Comparison of ENCODE assay signal across 12 cellular contexts in the genomic region with DNA sequence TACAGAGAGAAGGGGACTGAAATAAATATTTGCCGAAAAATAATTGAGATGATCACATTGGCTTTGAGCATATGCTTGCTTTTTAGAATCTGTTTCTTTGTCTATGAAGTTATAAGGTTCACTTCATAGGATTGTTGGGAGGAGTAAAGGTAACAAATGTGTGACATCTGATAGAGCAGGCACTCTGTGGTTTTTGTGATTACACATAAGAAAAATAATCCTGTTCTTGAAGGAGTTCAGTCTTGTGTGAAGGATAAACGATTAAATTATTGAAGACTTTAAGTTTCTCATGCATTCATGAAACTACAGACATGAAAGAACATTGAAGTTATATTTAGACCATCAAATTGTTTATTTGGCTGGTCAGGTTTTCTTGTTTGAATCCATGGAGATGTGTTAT. TPM values are rescaled to one million over a fixed set of nuclear protein-coding genes. Genes with fewer than 3 reads are reported as not detected.
DNase-seq lines count a peak whose midpoint lies in the region; ATAC-seq and TF ChIP-seq lines count a peak whose summit lies in the region.
"Had no signal": no experiment of that assay in that cellular context is flagged by ENCODE, and none has a peak within 500 bp of the region (broad histone marks: within the 10 kb centered on the region; RNA-seq: fewer than 3 reads in every experiment).

No MANE protein-coding gene starts in this region.

- no peak overlapping the region for H2AFZ ChIP-seq in SU-DHL-6 (ENCODE audit: low read depth, low read length, severe bottlenecking)

- H3K27ac Mint-ChIP-seq in activated CD8-positive, alpha-beta memory T cell treated with anti-CD3 and anti-CD28 coated beads, Interleukin-2, amount 10 ng/mL, durations not matched to agents 7 days and 5 days, result peak overlapping the region; percentile 100

- H3K27ac ChIP-seq in SU-DHL-6 (ENCODE audit: low read depth, low read length), result no peak overlapping the region
- peak overlapping the region; percentile 76 to 98 (median 80) for H3K27ac ChIP-seq in gastrocnemius medialis
- H3K27ac ChIP-seq: testis had no signal

- peaks cover 46% of the 10 kb centered on the region for H3K79me2 ChIP-seq in SU-DHL-6 (ENCODE audit: insufficient read depth, low read length)

- no peaks in the 10 kb centered on the region for H3F3A ChIP-seq in SU-DHL-6 (ENCODE audit: insufficient read depth)

- H3K36me3 ChIP-seq in SU-DHL-6 (ENCODE audit: low read length), result no peaks in the 10 kb centered on the region
- no peaks in the 10 kb centered on the region for H3K36me3 ChIP-seq in endocrine pancreas (ENCODE audit: control insufficient read depth, insufficient read depth, low read length)
- no peaks in the 10 kb centered on the region for H3K36me3 ChIP-seq in gastrocnemius medialis

- DNase-seq in activated CD8-positive, alpha-beta memory T cell treated with anti-CD3 and anti-CD28 coated beads, Interleukin-2, amount 10 ng/mL, durations not matched to agents 7 days and 5 days, result no peak
- DNase-seq in activated CD8-positive, alpha-beta memory T cell treated with anti-CD3 and anti-CD28 coated beads for 24 hours, result no peak
- DNase-seq in gastrocnemius medialis (no peak), NCI-H2196 (lab: John Stamatoyannopoulos, UW; ENCODE audit: unreplicated experiment) (no peak), G401 (ENCODE audit: low spot score) (no peak)
- DNase-seq: activated CD8-positive, alpha-beta memory T cell treated with anti-CD3 and anti-CD28 coated beads, Interleukin-2, amount 50 U/mL, for 48 hours; NCI-H510A treated with DMSO at 0.1 percent for 48 hours; testis had no signal

- H3K4me3 ChIP-seq in SU-DHL-6 (ENCODE audit: insufficient read depth, low read length, poor library complexity, severe bottlenecking) (no peak overlapping the region), endocrine pancreas (ENCODE audit: control insufficient read depth, insufficient read depth, low read length) (peak overlapping the region; percentile 99), gastrocnemius medialis (peak overlapping the region in 2 of 4 donors; percentile 47 to 56)
- H3K4me3 ChIP-seq: testis had no signal

- in situ Hi-C loops in gastrocnemius medialis (cut with MboI; ENCODE audit: low sequenced_read_pairs in 4 of 4), result loop anchor here in 1 of 4 donors (25.0 kb wide), 1 partner anchor 253 kb away; no protein-coding TSS in a partner anchor
- in situ Hi-C loops in G401 (cut with HindIII; ENCODE audit: low sequenced_read_pairs), result no loop called here

- peaks cover 11% of the 10 kb centered on the region for H3K4me1 ChIP-seq in endocrine pancreas (ENCODE audit: control insufficient read depth, insufficient read depth, low read length)
- H3K4me1 ChIP-seq in gastrocnemius medialis, result peaks cover 93% of the 10 kb centered on the region in 2 donors

- H3K9me2 ChIP-seq in SU-DHL-6 (replicated peaks; ENCODE audit: insufficient read depth, low read length), result no peaks in the 10 kb centered on the region

- TF ChIP-seq CTCF in SU-DHL-6 (IDR thresholded peaks at IDR 0.05; ENCODE audit: insufficient read depth, low read length, poor library complexity, severe bottlenecking) (no peak), gastrocnemius medialis (IDR thresholded peaks at IDR 0.05 in 4 of 5, conservative IDR thresholded peaks at IDR 0.05 in 1 of 5) (no peak)

- CTCF ChIA-PET in activated CD8-positive, alpha-beta memory T cell treated with anti-CD3 and anti-CD28 coated beads, Interleukin-2, amount 10 ng/mL, durations not matched to agents 7 days and 5 days (lab: Charles Lee), result interaction anchor here (1.2 kb wide), 1 partner anchor 9 kb away, joined by 6 read pairs; no protein-coding TSS in a partner anchor

- TF ChIP-seq POLR2A in gastrocnemius medialis (IDR thresholded peaks at IDR 0.05), result no peak

- no peaks in the 10 kb centered on the region for H3K27me3 Mint-ChIP-seq in activated CD8-positive, alpha-beta memory T cell treated with anti-CD3 and anti-CD28 coated beads, Interleukin-2, amount 10 ng/mL, durations not matched to agents 7 days and 5 days

- peak overlapping the region; percentile 93 for H3K4me3 Mint-ChIP-seq in activated CD8-positive, alpha-beta memory T cell treated with anti-CD3 and anti-CD28 coated beads, Interleukin-2, amount 10 ng/mL, durations not matched to agents 7 days and 5 days
- H3K4me3 Mint-ChIP-seq: nephron had no signal

- H3K9me3 ChIP-seq in SU-DHL-6 (ENCODE audit: insufficient read depth, low read length) (no peaks in the 10 kb centered on the region), endocrine pancreas (ENCODE audit: control insufficient read depth, low read length) (no peaks in the 10 kb centered on the region), gastrocnemius medialis (no peaks in the 10 kb centered on the region)
- H3K9me3 ChIP-seq: testis had no signal

- H3K9me3 Mint-ChIP-seq in activated CD8-positive, alpha-beta memory T cell treated with anti-CD3 and anti-CD28 coated beads, Interleukin-2, amount 10 ng/mL, durations not matched to agents 7 days and 5 days (ENCODE audit: low read depth), result peaks cover 2% of the 10 kb centered on the region

- no peak for ATAC-seq in activated CD8-positive, alpha-beta memory T cell treated with anti-CD3 and anti-CD28 coated beads, Interleukin-2, amount 10 ng/mL, durations not matched to agents 7 days and 5 days
- no peak for ATAC-seq in gastrocnemius medialis
- ATAC-seq in GM21360 (IDR thresholded peaks at IDR 0.05; ENCODE audit: unreplicated experiment), result no peak

- H3K36me3 Mint-ChIP-seq in activated CD8-positive, alpha-beta memory T cell treated with anti-CD3 and anti-CD28 coated beads, Interleukin-2, amount 10 ng/mL, durations not matched to agents 7 days and 5 days, result peaks cover 39% of the 10 kb centered on the region

- H3K4me2 ChIP-seq in SU-DHL-6 (ENCODE audit: low read depth, low read length, poor library complexity, severe bottlenecking), result peak overlapping the region; percentile 69

- H4K20me1 ChIP-seq in SU-DHL-6 (ENCODE audit: low read depth, low read length), result no peaks in the 10 kb centered on the region; the same call in 1 of the 2 replicates

- no peak overlapping the region for H3K9ac ChIP-seq in SU-DHL-6 (ENCODE audit: low read length)
- no peak overlapping the region for H3K9ac ChIP-seq in endocrine pancreas (ENCODE audit: control insufficient read depth, insufficient read depth, low read length)

- intact Hi-C loops in gastrocnemius medialis (cut with DNase I; ENCODE audit: low total_unique reads), result loop anchor here (2.0 to 5.0 kb wide), 2 partner anchors 71 to 118 kb away; no protein-coding TSS in a partner anchor

- H3K27me3 ChIP-seq in SU-DHL-6 (ENCODE audit: low read length) (no peaks in the 10 kb centered on the region), endocrine pancreas (ENCODE audit: control insufficient read depth, insufficient read depth, low read length) (no peaks in the 10 kb centered on the region), gastrocnemius medialis (no peaks in the 10 kb centered on the region)
- H3K27me3 ChIP-seq: testis had no signal

- peaks cover 51% of the 10 kb centered on the region for H3K4me1 Mint-ChIP-seq in activated CD8-positive, alpha-beta memory T cell treated with anti-CD3 and anti-CD28 coated beads, Interleukin-2, amount 10 ng/mL, durations not matched to agents 7 days and 5 days

RNA-seq across cellular contexts. Expression of gene QKI, which starts 45.0 kb away (rescaled TPM):
- total RNA-seq in activated CD8-positive, alpha-beta memory T cell treated with anti-CD3 and anti-CD28 coated beads, Interleukin-2, amount 10 ng/mL, durations not matched to agents 7 days and 5 days, result 10 to 100 TPM; 69.0 to 70.6 TPM
- 100 to 1,000 TPM; 283 to 425 (median 344) TPM for total RNA-seq in gastrocnemius medialis
- 107 and 133 TPM in 2 replicates for total RNA-seq in G401 (2014; rRNA removed; shearing (Covaris generic))
